Comparison of ENCODE assay signal across 19 cellular contexts in genomic region chr2:206962966-206963365, GRCh38. TPM values are rescaled to one million over a fixed set of nuclear protein-coding genes. Genes with fewer than 3 reads are reported as not detected.
DNase-seq lines count a peak whose midpoint lies in the region; ATAC-seq and TF ChIP-seq lines count a peak whose summit lies in the region.
"Had no signal": no experiment of that assay in that cellular context is flagged by ENCODE, and none has a peak within 500 bp of the region (broad histone marks: within the 10 kb centered on the region; RNA-seq: fewer than 3 reads in every experiment).

No MANE protein-coding gene starts in this region.

- no peak overlapping the region for H3K4me3 Mint-ChIP-seq in nephron progenitor cell
- H3K4me3 Mint-ChIP-seq: activated naive CD4-positive, alpha-beta T cell treated with anti-CD3 and anti-CD28 coated beads, Interleukin-2, amount 50 U/mL, for 24 hours; activated T-cell treated with anti-CD3 and anti-CD28 coated beads, Interleukin-2, amount 50 U/mL, for 24 hours; CD8-positive, alpha-beta memory T cell; memory B cell; naive thymus-derived CD8-positive, alpha-beta T cell had no signal

- no peak for TF ChIP-seq CTCF in heart left ventricle (IDR thresholded peaks at IDR 0.05)
- TF ChIP-seq CTCF in dorsolateral prefrontal cortex (IDR thresholded peaks at IDR 0.05 in 54 of 56, conservative IDR thresholded peaks at IDR 0.05 in 2 of 56; ENCODE audit: low read depth in 1 of 56, partially characterized antibody in 56 of 56), result no peak
- TF ChIP-seq CTCF in nephron progenitor cell (IDR thresholded peaks at IDR 0.05), result no peak

- H3K27me3 ChIP-seq in heart left ventricle (no peaks in the 10 kb centered on the region), dorsolateral prefrontal cortex (no peaks in the 10 kb centered on the region), aorta (ENCODE audit: control insufficient read depth in 1 of 2, insufficient read depth in 2 of 2, low read length in 1 of 2) (no peaks in the 10 kb centered on the region)
- H3K27me3 ChIP-seq: gastroesophageal sphincter, transverse colon had no signal

- no peak for TF ChIP-seq POLR2A in heart left ventricle (IDR thresholded peaks at IDR 0.05)

- DNase-seq in heart left ventricle (no peak), Right ventricle myocardium inferior (ENCODE audit: missing footprints) (no peak), dorsolateral prefrontal cortex (peak in 1 of 10 donors; percentile 20), midbrain (lab: John Stamatoyannopoulos, UW) (peak; percentile 45), aorta (no peak), nephron progenitor cell (no peak), dermis blood vessel endothelial cell (no peak)
- DNase-seq: activated CD4-positive, alpha-beta T cell treated with anti-CD3 and anti-CD28 coated beads, Interleukin-2, amount 50 U/mL, for 48 hours; activated T-cell treated with anti-CD3 and anti-CD28 coated beads, Interleukin-2, amount 50 U/mL, for 24 hours; CD8-positive, alpha-beta memory T cell; naive thymus-derived CD8-positive, alpha-beta T cell; NCI-H1436; transverse colon had no signal

- ATAC-seq in heart left ventricle (peak; percentile 63 to 70 (median 68)), Right ventricle myocardium inferior (no peak), aorta (ENCODE audit: low FRiP score) (no peak), GM19023 (IDR thresholded peaks at IDR 0.05; ENCODE audit: unreplicated experiment) (no peak)
- ATAC-seq: gastroesophageal sphincter; naive thymus-derived CD8-positive, alpha-beta T cell had no signal

- peaks cover 10% of the 10 kb centered on the region for H3K4me1 Mint-ChIP-seq in nephron progenitor cell
- H3K4me1 Mint-ChIP-seq: activated naive CD4-positive, alpha-beta T cell treated with anti-CD3 and anti-CD28 coated beads, Interleukin-2, amount 50 U/mL, for 24 hours; CD8-positive, alpha-beta memory T cell; naive thymus-derived CD8-positive, alpha-beta T cell had no signal

- peaks cover 14% of the 10 kb centered on the region for H3K27me3 Mint-ChIP-seq in nephron progenitor cell (ENCODE audit: low read depth, poor library complexity)
- H3K27me3 Mint-ChIP-seq: activated naive CD4-positive, alpha-beta T cell treated with anti-CD3 and anti-CD28 coated beads, Interleukin-2, amount 50 U/mL, for 24 hours; activated T-cell treated with anti-CD3 and anti-CD28 coated beads, Interleukin-2, amount 50 U/mL, for 24 hours; memory B cell had no signal

- H3K36me3 Mint-ChIP-seq in nephron progenitor cell (ENCODE audit: low read depth), result no peaks in the 10 kb centered on the region
- H3K36me3 Mint-ChIP-seq: activated naive CD4-positive, alpha-beta T cell treated with anti-CD3 and anti-CD28 coated beads, Interleukin-2, amount 50 U/mL, for 24 hours; CD8-positive, alpha-beta memory T cell; memory B cell; naive thymus-derived CD8-positive, alpha-beta T cell had no signal

- no peak overlapping the region for H3K27ac Mint-ChIP-seq in nephron progenitor cell
- H3K27ac Mint-ChIP-seq: activated naive CD4-positive, alpha-beta T cell treated with anti-CD3 and anti-CD28 coated beads, Interleukin-2, amount 50 U/mL, for 24 hours; activated T-cell treated with anti-CD3 and anti-CD28 coated beads, Interleukin-2, amount 50 U/mL, for 24 hours; CD8-positive, alpha-beta memory T cell; memory B cell; naive thymus-derived CD8-positive, alpha-beta T cell had no signal

- 49 to 66% (median 50%) methylated on average over 4 of the region's 4 CpGs for WGBS in heart left ventricle, 4 donors
- WGBS in aorta, 2 donors, result 3 to 7% methylated on average over 4 of the region's 4 CpGs

- H3K4me1 ChIP-seq in heart left ventricle (peaks cover 0 to 9% (median 0%) of the 10 kb centered on the region in 12 donors), aorta (ENCODE audit: control insufficient read depth in 1 of 2, insufficient read depth in 2 of 2, low read length in 2 of 2) (peaks cover 7 to 12% of the 10 kb centered on the region in 2 donors)
- H3K4me1 ChIP-seq: transverse colon had no signal

- intact Hi-C loops in heart left ventricle (cut with DNase I) (no loop called here), Right ventricle myocardium inferior (cut with DNase I) (no loop called here), dorsolateral prefrontal cortex (cut with DNase I) (no loop called here), aorta (cut with DNase I) (no loop called here)

- no peaks in the 10 kb centered on the region for H3K9me3 Mint-ChIP-seq in nephron progenitor cell
- H3K9me3 Mint-ChIP-seq: activated naive CD4-positive, alpha-beta T cell treated with anti-CD3 and anti-CD28 coated beads, Interleukin-2, amount 50 U/mL, for 24 hours; activated T-cell treated with anti-CD3 and anti-CD28 coated beads, Interleukin-2, amount 50 U/mL, for 24 hours; CD8-positive, alpha-beta memory T cell; memory B cell; naive thymus-derived CD8-positive, alpha-beta T cell had no signal

- H3K36me3 ChIP-seq in heart left ventricle, result no peaks in the 10 kb centered on the region
- H3K36me3 ChIP-seq in aorta (ENCODE audit: control insufficient read depth in 1 of 2, insufficient read depth in 2 of 2, low read length in 1 of 2), result no peaks in the 10 kb centered on the region
- H3K36me3 ChIP-seq: gastroesophageal sphincter, transverse colon had no signal

- no peak overlapping the region for H3K4me3 ChIP-seq in heart left ventricle
- peak overlapping the region in 44 of 59 donors; percentile 0 to 50 (median 28) for H3K4me3 ChIP-seq in dorsolateral prefrontal cortex
- H3K4me3 ChIP-seq in aorta (ENCODE audit: low read length in 2 of 2), result peak overlapping the region; percentile 9 to 59
- H3K4me3 ChIP-seq: transverse colon had no signal

- H3K27ac ChIP-seq in heart left ventricle (peak overlapping the region in 4 of 12 donors; percentile 3 to 45 (median 41)), dorsolateral prefrontal cortex (peak overlapping the region in 46 of 59 donors; percentile 1 to 81 (median 50)), aorta (ENCODE audit: low read depth in 1 of 2, low read length in 2 of 2) (peak overlapping the region in 1 of 2 donors; percentile 27)
- H3K27ac ChIP-seq: transverse colon had no signal

- H3K9me3 ChIP-seq in heart left ventricle (no peaks in the 10 kb centered on the region), aorta (ENCODE audit: control insufficient read depth, low read length) (no peaks in the 10 kb centered on the region)
- H3K9me3 ChIP-seq: gastroesophageal sphincter, transverse colon had no signal

RNA-seq across cellular contexts. Expression of gene CPO, which starts 23.6 kb away (rescaled TPM):
- total RNA-seq in heart left ventricle, result under 1 TPM in 4 of 9 donors, not detected in 5; 0.24 to 0.67 (median 0.41) TPM
- polyA plus RNA-seq in heart left ventricle, result under 1 TPM; 0.10 to 0.30 TPM
- total RNA-seq in Right ventricle myocardium inferior, result 0.73 TPM
- 1 to 10 TPM in 116 of 120 experiments, under 1 TPM in 3, not detected in 1; 0.82 to 6.2 (median 2.3) TPM for total RNA-seq in dorsolateral prefrontal cortex
- total RNA-seq in aorta, result under 1 TPM; 0.51 to 0.58 TPM
- polyA plus RNA-seq in aorta, result under 1 TPM in 1 of 2 donors, not detected in 1; 0.69 TPM
- not detected in 2 replicates for total RNA-seq in dermis blood vessel endothelial cell
- total RNA-seq: H4; naive thymus-derived CD8-positive, alpha-beta T cell; T-helper 1 cell treated with Interleukin-12 subunit alpha and Interleukin-12 subunit beta and Interleukin-4 antibody, amounts not matched to agents 30 ng/mL and 1 ng/mL, for 36 hours; transverse colon had no signal
- polyA plus RNA-seq: CD8-positive, alpha-beta memory T cell; naive thymus-derived CD8-positive, alpha-beta T cell had no signal

Comparison
In these comparisons a context has a peak if more than half of its experiments do, and no peak if none do; other contexts are left out.
1. ATAC-seq: peak in heart left ventricle (4 of 4); none in Right ventricle myocardium inferior (single experiment), aorta (single experiment) and GM19023 (single experiment).
2. H3K4me3 ChIP-seq: peak in dorsolateral prefrontal cortex (44 of 59) and aorta (2 of 2); none in heart left ventricle (0 of 12).